ENCODE assay signal across 27 cellular contexts in genomic region chr15:74449066-74449465, GRCh38.
"Had no signal": no experiment of that assay in that cellular context is flagged by ENCODE, and none has a peak within 500 bp of the region (broad histone marks: within the 10 kb centered on the region; RNA-seq: fewer than 3 reads in every experiment).

No MANE protein-coding gene starts in this region.

- H3K4me3 Mint-ChIP-seq: activated CD8-positive, alpha-beta T cell treated with anti-CD3 and anti-CD28 coated beads for 36 hours; activated naive CD4-positive, alpha-beta T cell treated with anti-CD3 and anti-CD28 coated beads for 36 hours; activated T-cell treated with anti-CD3 and anti-CD28 coated beads, Interleukin-2, amount 50 U/mL, for 72 hours; activated T-helper 17 cell treated with anti-CD3 and anti-CD28 coated beads, Interleukin-2, amount 50 U/mL, for 72 hours; brain had no signal

- ATAC-seq: activated CD8-positive, alpha-beta T cell treated with anti-CD3 and anti-CD28 coated beads for 36 hours; activated naive CD4-positive, alpha-beta T cell treated with anti-CD3 and anti-CD28 coated beads, Interleukin-2, amount 50 U/mL, for 72 hours; activated T-cell treated with anti-CD3 and anti-CD28 coated beads, Interleukin-2, amount 50 U/mL, for 72 hours; activated T-helper 17 cell treated with anti-CD3 and anti-CD28 coated beads, Interleukin-2, amount 50 U/mL, for 72 hours; K562; Panc1 had no signal

- H3K27ac ChIP-seq: adrenal gland, SJCRH30, SK-N-MC, WERI-Rb-1 had no signal

- H3K4me1 ChIP-seq: adrenal gland had no signal

- H3K9me3 ChIP-seq: adrenal gland, SJCRH30 had no signal

- H3K9me3 Mint-ChIP-seq: activated CD8-positive, alpha-beta T cell treated with anti-CD3 and anti-CD28 coated beads for 36 hours; activated naive CD4-positive, alpha-beta T cell treated with anti-CD3 and anti-CD28 coated beads for 36 hours; activated naive CD4-positive, alpha-beta T cell treated with anti-CD3 and anti-CD28 coated beads, Interleukin-2, amount 50 U/mL, for 72 hours; activated T-cell treated with anti-CD3 and anti-CD28 coated beads, Interleukin-2, amount 50 U/mL, for 72 hours; activated T-helper 17 cell treated with anti-CD3 and anti-CD28 coated beads, Interleukin-2, amount 50 U/mL, for 72 hours; brain had no signal

- H3K4me1 Mint-ChIP-seq: activated T-helper 17 cell treated with anti-CD3 and anti-CD28 coated beads, Interleukin-2, amount 50 U/mL, for 72 hours had no signal

- DNase-seq: activated CD4-positive, alpha-beta T cell treated with anti-CD3 and anti-CD28 coated beads for 1 hour; activated CD4-positive, alpha-beta T cell treated with anti-CD3 and anti-CD28 coated beads for 48 hours; activated CD4-positive, CD25-positive, alpha-beta regulatory T cell; activated CD8-positive, alpha-beta T cell treated with anti-CD3 and anti-CD28 coated beads for 36 hours; activated gamma-delta T cell treated with Interleukin-2 at 50 U/mL for 16 hours; activated naive CD4-positive, alpha-beta T cell treated with anti-CD3 and anti-CD28 coated beads for 36 hours; activated T-cell treated with anti-CD3 and anti-CD28 coated beads, Interleukin-2, amount 50 U/mL, for 1 hour; activated T-cell treated with anti-CD3 and anti-CD28 coated beads, Interleukin-2, amount 50 U/mL, for 72 hours; adrenal gland; NCI-H1092 treated with DMSO at 0.1 percent for 48 hours; NCI-H1417; NCI-H146; NCI-H1930; NCI-H2081 treated with DMSO at 0.1 percent for 48 hours; NCI-H226; NCI-H446 treated with DMSO at 0.1 percent for 48 hours; NCI-H524 treated with DMSO at 0.1 percent for 48 hours; SHP77; SJCRH30; T1000; WERI-Rb-1 had no signal

- H3K27ac Mint-ChIP-seq: activated CD8-positive, alpha-beta T cell treated with anti-CD3 and anti-CD28 coated beads for 36 hours; activated naive CD4-positive, alpha-beta T cell treated with anti-CD3 and anti-CD28 coated beads for 36 hours; activated naive CD4-positive, alpha-beta T cell treated with anti-CD3 and anti-CD28 coated beads, Interleukin-2, amount 50 U/mL, for 72 hours; activated T-cell treated with anti-CD3 and anti-CD28 coated beads, Interleukin-2, amount 50 U/mL, for 72 hours had no signal

- H3K4me3 ChIP-seq: adrenal gland, K562, SJCRH30, SK-N-MC had no signal

- H3K27me3 Mint-ChIP-seq: activated CD8-positive, alpha-beta T cell treated with anti-CD3 and anti-CD28 coated beads for 36 hours; activated T-helper 17 cell treated with anti-CD3 and anti-CD28 coated beads, Interleukin-2, amount 50 U/mL, for 72 hours had no signal

- H3K27me3 ChIP-seq: adrenal gland, SJCRH30 had no signal
